ENCODE assay signal across 13 cellular contexts in genomic region chr14:100019156-100019882, GRCh38. TPM values are rescaled to one million over a fixed set of nuclear protein-coding genes. Genes with fewer than 3 reads are reported as not detected.
DNase-seq lines count a peak whose midpoint lies in the region; ATAC-seq and TF ChIP-seq lines count a peak whose summit lies in the region.
"Had no signal": no experiment of that assay in that cellular context is flagged by ENCODE, and none has a peak within 500 bp of the region (broad histone marks: within the 10 kb centered on the region; RNA-seq: fewer than 3 reads in every experiment).

No MANE protein-coding gene starts in this region.

- peak; percentile 65 for ATAC-seq in Right ventricle myocardium superior (ENCODE audit: poor library complexity)

- no peaks in the 10 kb centered on the region for H3K27me3 ChIP-seq in muscle layer of duodenum (ENCODE audit: low read depth, low read length)
- H3K27me3 ChIP-seq: ascending aorta had no signal

- no peaks in the 10 kb centered on the region for H3K27me3 Mint-ChIP-seq in type B pancreatic cell

- H3K9me3 ChIP-seq in muscle layer of duodenum (ENCODE audit: control insufficient read depth in 1 of 2, low read length in 2 of 2), result no peaks in the 10 kb centered on the region
- H3K9me3 ChIP-seq: ascending aorta had no signal

- DNase-seq in Right ventricle myocardium superior (no peak), cardiac septum (ENCODE audit: low spot score) (no peak), fibroblast of peridontal ligament (ENCODE audit: extremely low read depth) (peak; percentile 37), type B pancreatic cell (ENCODE audit: extremely low spot score, unreplicated experiment) (no peak), NCI-H524 (lab: John Stamatoyannopoulos, UW) (no peak)
- DNase-seq in activated CD4-positive, alpha-beta T cell treated with anti-CD3 and anti-CD28 coated beads, Interleukin-2, amount 50 U/mL, for 1 hour, result no peak
- no peak for DNase-seq in effector CD4-positive, alpha-beta T cell
- DNase-seq: naive B cell, NCI-H1092 treated with DMSO at 0.1 percent for 48 hours, SHP77 treated with DMSO at 0.1 percent for 48 hours had no signal

- no peak for TF ChIP-seq CTCF in type B pancreatic cell (conservative IDR thresholded peaks at IDR 0.05)

- no peaks in the 10 kb centered on the region for H3K36me3 ChIP-seq in muscle layer of duodenum (ENCODE audit: control insufficient read depth in 1 of 2, insufficient read depth in 2 of 2, low read length in 2 of 2)
- H3K36me3 ChIP-seq: ascending aorta had no signal

- H3K36me3 Mint-ChIP-seq in type B pancreatic cell, result peaks cover 4% of the 10 kb centered on the region
- H3K36me3 Mint-ChIP-seq: naive B cell had no signal

- H3K4me3 Mint-ChIP-seq in type B pancreatic cell, result peak overlapping the region; percentile 59
- H3K4me3 Mint-ChIP-seq: naive B cell had no signal

- intact Hi-C loops in Right ventricle myocardium superior (cut with DNase I) (no loop called here), cardiac septum (cut with DNase I) (no loop called here)

- H3K27ac Mint-ChIP-seq in type B pancreatic cell, result peak overlapping the region; percentile 84
- H3K27ac Mint-ChIP-seq: naive B cell had no signal

- H3K4me3 ChIP-seq in muscle layer of duodenum (ENCODE audit: low read depth in 1 of 2, low read length in 2 of 2), result peak overlapping the region; percentile 19 to 32
- H3K4me3 ChIP-seq: ascending aorta had no signal

- peaks cover 64% of the 10 kb centered on the region for H3K4me1 Mint-ChIP-seq in type B pancreatic cell (ENCODE audit: unreplicated experiment)

- H3K4me1 ChIP-seq in muscle layer of duodenum (ENCODE audit: control insufficient read depth in 1 of 2, insufficient read depth in 2 of 2, low read length in 2 of 2), result peaks cover 5 to 30% of the 10 kb centered on the region in 2 donors

- H3K27ac ChIP-seq in muscle layer of duodenum (ENCODE audit: low read length), result peak overlapping the region; percentile 35
- H3K27ac ChIP-seq: ascending aorta, HL-60 had no signal

- H3K9me3 Mint-ChIP-seq in type B pancreatic cell, result no peaks in the 10 kb centered on the region
- H3K9me3 Mint-ChIP-seq: naive B cell had no signal

RNA-seq across cellular contexts. Expression of gene EVL, which starts 45.9 kb away (rescaled TPM):
- 36.2 TPM for total RNA-seq in Right ventricle myocardium superior
- 46.3 TPM for total RNA-seq in cardiac septum
- total RNA-seq in type B pancreatic cell (ENCODE audit: low replicate concordance), result 66.3 and 159 TPM in 2 replicates
